Comparison of ENCODE assay signal across 1 cellular context in genomic region chr12:11022520-11022919, GRCh38.
TF ChIP-seq lines count a peak whose summit lies in the region.

Gene TAS2R19 (minus strand): TSS chr12:11022620. CDS start chr12:11022571, 49 bp downstream.

TF ChIP-seq in HepG2, 621 proteins besides CTCF, POLR2A, EP300 and RAD21 (continued from another document):
- TF ChIP-seq UBTF (CRISPR knock-in tag; IDR thresholded peaks at IDR 0.05) (no peak), SIX1 (CRISPR knock-in tag; IDR thresholded peaks at IDR 0.05; ENCODE audit: borderline replicate concordance) (no peak), RORA (CRISPR knock-in tag; IDR thresholded peaks at IDR 0.05) (no peak), HHEX (CRISPR knock-in tag; IDR thresholded peaks at IDR 0.05) (no peak), SKI (IDR thresholded peaks at IDR 0.05; ENCODE audit: partially characterized antibody) (no peak)
